8 cellular contexts compared by ENCODE assay signal in genomic region chr4:127963633-127964398, GRCh38. TPM values are rescaled to one million over a fixed set of nuclear protein-coding genes. Genes with fewer than 3 reads are reported as not detected.
A peak's percentile ranks its signal among the peaks of the same experiment; 100 is the strongest.
DNase-seq lines count a peak whose midpoint lies in the region; ATAC-seq and TF ChIP-seq lines count a peak whose summit lies in the region.
"Not testable (repeated sequence)": the region's sequence is repeated elsewhere in the genome, so short reads cannot be mapped to it uniquely, and the experiment has no call there.

No MANE protein-coding gene starts in this region.

- H2BK5ac ChIP-seq in H9 (ENCODE audit: insufficient read length, low read length) = not testable (repeated sequence)

- H3K23me2 ChIP-seq in H9 (ENCODE audit: insufficient read length, low read depth, low read length, poor library complexity, severe bottlenecking) = not testable (repeated sequence)

- no CpG with 5 or more reads among the region's 35 CpGs for WGBS in H9 (ENCODE audit: extremely low coverage, insufficient read length, low lambda C conversion rate)
- WGBS in smooth muscle cell (ENCODE audit: low lambda C conversion rate) = 41% methylated on average over 35 of the region's 35 CpGs

- H3K4me1 ChIP-seq in H9 (ENCODE audit: insufficient read depth, low read length); smooth muscle cell (ENCODE audit: low read depth): not testable (repeated sequence)
- H3K4me1 ChIP-seq in cardiac muscle cell (ENCODE audit: low read depth) = peaks cover 11% of the 10 kb centered on the region
- peaks cover 5 to 13% of the 10 kb centered on the region in 2 donors for H3K4me1 ChIP-seq in naive thymus-derived CD4-positive, alpha-beta T cell (ENCODE audit: control insufficient read depth in 2 of 2, insufficient read depth in 2 of 2, low read length in 2 of 2)

- H4K20me1 ChIP-seq in H9 (ENCODE audit: control insufficient read depth, insufficient read depth, insufficient read length); smooth muscle cell (ENCODE audit: low read depth): not testable (repeated sequence)

- not testable (repeated sequence) for H3F3A ChIP-seq in smooth muscle cell (ENCODE audit: low read depth)

- not testable (repeated sequence) for H2AFZ ChIP-seq in H9 (ENCODE audit: low read length); smooth muscle cell (ENCODE audit: low read depth)

- POLR2A ChIA-PET in RWPE1 (lab: Yijun Ruan, JAX; ENCODE audit: low non-redundant PET) = not testable (repeated sequence)
- POLR2A ChIA-PET in naive thymus-derived CD4-positive, alpha-beta T cell (lab: Charles Lee) = interaction anchor here (1.1 to 3.4 kb wide), 3 partner anchors 83 to 326 kb away, joined by 4 to 43 read pairs (median 27); partner anchors contain the start of genes LARP1B and PLK4

- not testable (repeated sequence) for H3K27me3 ChIP-seq in H9 (ENCODE audit: insufficient read depth, low read length); cardiac muscle cell; naive thymus-derived CD4-positive, alpha-beta T cell (ENCODE audit: control insufficient read depth in 2 of 2, insufficient read depth in 2 of 2, low read length in 2 of 2); smooth muscle cell (ENCODE audit: low read depth)

- H3K18ac ChIP-seq in H9 (ENCODE audit: insufficient read length, low read depth, low read length) = not testable (repeated sequence)

- not testable (repeated sequence) for H3K79me2 ChIP-seq in H9 (ENCODE audit: insufficient read depth, low read length)
- H3K79me2 ChIP-seq in smooth muscle cell (ENCODE audit: low read depth) = peaks cover 43% of the 10 kb centered on the region

- peak overlapping the region in 2 of 3 experiments; percentile 56 to 79; a peak in 2 of 7 replicates for H3K27ac Mint-ChIP-seq in H9
- H3K27ac Mint-ChIP-seq in naive thymus-derived CD4-positive, alpha-beta T cell = peak overlapping the region in 8 of 9 donors; percentile 7 to 83 (median 69)

- peaks cover 14 to 17% of the 10 kb centered on the region in 2 experiments for H3K4me1 Mint-ChIP-seq in H9
- peaks cover 40% of the 10 kb centered on the region for H3K4me1 Mint-ChIP-seq in activated T-cell treated with anti-CD3 and anti-CD28 coated beads, Interleukin-2, amount 50 U/mL, for 4 hours (ENCODE audit: low read depth)
- peaks cover 14 to 71% (median 56%) of the 10 kb centered on the region in 7 donors for H3K4me1 Mint-ChIP-seq in naive thymus-derived CD4-positive, alpha-beta T cell

- H4K8ac ChIP-seq in H9 (replicated peaks; ENCODE audit: insufficient read length, low read depth, low read length) = not testable (repeated sequence)

- H3K4me3 ChIP-seq in AG10803 (ENCODE audit: low read length) = peak overlapping the region; percentile 47
- peak overlapping the region; percentile 31 to 97 for H3K4me3 ChIP-seq in cardiac fibroblast (replicated peaks in 1 of 2; ENCODE audit: low read depth in 2 of 2, low read length in 2 of 2)
- peak overlapping the region; percentile 65 for H3K4me3 ChIP-seq in cardiac muscle cell
- H3K4me3 ChIP-seq in naive thymus-derived CD4-positive, alpha-beta T cell (ENCODE audit: low read length) = not testable (repeated sequence)
- peak overlapping the region; percentile 89 for H3K4me3 ChIP-seq in smooth muscle cell

- not testable (repeated sequence) for H2BK12ac ChIP-seq in H9 (ENCODE audit: insufficient read length, low read depth, low read length)

- not testable (repeated sequence) for H3T11ph ChIP-seq in H9 (ENCODE audit: low read length)

- not testable (repeated sequence) for H3K23ac ChIP-seq in H9 (ENCODE audit: insufficient read length, low read depth, low read length)

- CTCF ChIA-PET in RWPE1 (lab: Yijun Ruan, JAX) = interaction anchor here (0.6 to 0.7 kb wide), 2 partner anchors 13 to 464 kb away, joined by 3 to 4 read pairs; no protein-coding TSS in a partner anchor
- CTCF ChIA-PET in naive thymus-derived CD4-positive, alpha-beta T cell (lab: Charles Lee) = interaction anchor here (2.3 kb wide), 1 partner anchor 83 kb away, joined by 8 read pairs; the partner anchor contains the start of gene PLK4

- intact Hi-C loops in naive thymus-derived CD4-positive, alpha-beta T cell (cut with micrococcal nuclease) = loop anchor here (2.0 kb wide), 1 partner anchor 1129 kb away; the partner anchor contains the start of gene SCLT1 (in 2 of the 2)

- not testable (repeated sequence) for DNase-seq in AG10803 (ENCODE audit: low read depth); H9; RWPE1 (ENCODE audit: low spot score); activated T-cell treated with anti-CD3 and anti-CD28 coated beads, Interleukin-2, amount 50 U/mL, for 4 hours; cardiac fibroblast (ENCODE audit: low read depth in 2 of 2); cardiac muscle cell (ENCODE audit: low read depth in 1 of 2, low spot score in 1 of 2); smooth muscle cell (lab: John Stamatoyannopoulos, UW; ENCODE audit: unreplicated experiment)
- DNase-seq in naive thymus-derived CD4-positive, alpha-beta T cell = peak in 5 of 9 donors; percentile 3 to 27 (median 8)

- H3K9me3 Mint-ChIP-seq in H9; activated T-cell treated with anti-CD3 and anti-CD28 coated beads, Interleukin-2, amount 50 U/mL, for 4 hours; naive thymus-derived CD4-positive, alpha-beta T cell: not testable (repeated sequence)

- H2AK5ac ChIP-seq in H9 (ENCODE audit: insufficient read length, low read length) = not testable (repeated sequence)

- peaks cover 13 to 17% (median 14%) of the 10 kb centered on the region in 3 experiments for H3K36me3 Mint-ChIP-seq in H9 (ENCODE audit: insufficient read depth in 1 of 3, low read depth in 3 of 3)
- H3K36me3 Mint-ChIP-seq in activated T-cell treated with anti-CD3 and anti-CD28 coated beads, Interleukin-2, amount 50 U/mL, for 4 hours (ENCODE audit: insufficient read depth); naive thymus-derived CD4-positive, alpha-beta T cell: not testable (repeated sequence)

- H3K9ac ChIP-seq in H9 (ENCODE audit: extremely low read depth, insufficient read length, low read length) = not testable (repeated sequence)
- H3K9ac ChIP-seq in smooth muscle cell (ENCODE audit: low read depth) = peak overlapping the region; percentile 96

- not testable (repeated sequence) for H3K14ac ChIP-seq in H9 (ENCODE audit: insufficient read depth, low read length)

- H3K9me3 ChIP-seq in H9 (ENCODE audit: control insufficient read depth, low read depth, low read length); cardiac muscle cell (ENCODE audit: low read depth); naive thymus-derived CD4-positive, alpha-beta T cell (ENCODE audit: control insufficient read depth in 2 of 3, low read length in 3 of 3); smooth muscle cell (replicated peaks; ENCODE audit: low read depth): not testable (repeated sequence)

- H3K27me3 Mint-ChIP-seq in H9 (ENCODE audit: low read depth); activated T-cell treated with anti-CD3 and anti-CD28 coated beads, Interleukin-2, amount 50 U/mL, for 4 hours (ENCODE audit: low read depth); naive thymus-derived CD4-positive, alpha-beta T cell: not testable (repeated sequence)

- not testable (repeated sequence) for H3K79me1 ChIP-seq in H9 (ENCODE audit: insufficient read depth, low read depth, low read length, poor library complexity, severe bottlenecking)

- H2BK20ac ChIP-seq in H9 (ENCODE audit: low read depth, low read length, poor library complexity, severe bottlenecking) = not testable (repeated sequence)

- H3K56ac ChIP-seq in H9 (ENCODE audit: insufficient read length, low read depth, low read length) = not testable (repeated sequence)

- H2BK15ac ChIP-seq in H9 (ENCODE audit: low read depth, low read length) = not testable (repeated sequence)

- ATAC-seq in activated T-cell treated with anti-CD3 and anti-CD28 coated beads, Interleukin-2, amount 50 U/mL, for 4 hours; naive thymus-derived CD4-positive, alpha-beta T cell: not testable (repeated sequence)

- H3K4me2 ChIP-seq in H9 (ENCODE audit: insufficient read depth, insufficient read length, low read length) (peak overlapping the region; percentile 28), smooth muscle cell (peak overlapping the region; percentile 88)

- H3K27ac ChIP-seq in H9 (ENCODE audit: insufficient read length, low read depth, low read length); smooth muscle cell (ENCODE audit: low read depth): not testable (repeated sequence)
- H3K27ac ChIP-seq in RWPE1 (peak overlapping the region; percentile 96), cardiac muscle cell (peak overlapping the region; percentile 96)
- peak overlapping the region; percentile 33 for H3K27ac ChIP-seq in naive thymus-derived CD4-positive, alpha-beta T cell (ENCODE audit: low read depth, low read length)

- not testable (repeated sequence) for H2BK120ac ChIP-seq in H9 (ENCODE audit: low read depth, low read length, poor library complexity, severe bottlenecking)

- H3K36me3 ChIP-seq in cardiac muscle cell; smooth muscle cell (ENCODE audit: low read depth): not testable (repeated sequence)
- H3K36me3 ChIP-seq in naive thymus-derived CD4-positive, alpha-beta T cell (ENCODE audit: control insufficient read depth in 2 of 3, insufficient read depth in 3 of 3, low read length in 3 of 3) = peaks cover 0 to 12% (median 0%) of the 10 kb centered on the region in 3 experiments

- H4K91ac ChIP-seq in H9 (ENCODE audit: insufficient read length, low read depth, low read length) = not testable (repeated sequence)

- H3K4me3 Mint-ChIP-seq in H9 = peak overlapping the region; percentile 83 to 97
- peak overlapping the region; percentile 95 for H3K4me3 Mint-ChIP-seq in activated T-cell treated with anti-CD3 and anti-CD28 coated beads, Interleukin-2, amount 50 U/mL, for 4 hours
- peak overlapping the region; percentile 67 to 97 (median 78) for H3K4me3 Mint-ChIP-seq in naive thymus-derived CD4-positive, alpha-beta T cell

- not testable (repeated sequence) for TF ChIP-seq CTCF in AG10803 (conservative IDR thresholded peaks at IDR 0.05; ENCODE audit: low read length); H9 (conservative IDR thresholded peaks at IDR 0.05); RWPE1 (conservative IDR thresholded peaks at IDR 0.05; ENCODE audit: low read depth); cardiac fibroblast (IDR thresholded peaks at IDR 0.05; ENCODE audit: low read depth, low read length); cardiac muscle cell (IDR thresholded peaks at IDR 0.05; ENCODE audit: low read depth, low read length); smooth muscle cell (IDR thresholded peaks at IDR 0.05; ENCODE audit: borderline replicate concordance, insufficient read depth, poor library complexity, severe bottlenecking)

- H4K5ac ChIP-seq in H9 (ENCODE audit: insufficient read length, low read depth, low read length) = not testable (repeated sequence)

- not testable (repeated sequence) for H3K4ac ChIP-seq in H9 (ENCODE audit: low read depth, low read length)

RNA-seq across cellular contexts. Expression of gene MFSD8, which starts 1.2 kb away (rescaled TPM):
- total RNA-seq in H9 (2021) = 24.0 and 24.8 TPM in 2 replicates
- total RNA-seq in activated T-cell treated with anti-CD3 and anti-CD28 coated beads, Interleukin-2, amount 50 U/mL, for 4 hours = 10 to 100 TPM; 13.7 to 19.6 (median 15.9) TPM
- total RNA-seq in cardiac muscle cell = 10.5 and 18.4 TPM in 2 replicates
- 20.4 and 23.6 TPM in 2 replicates for polyA plus RNA-seq in cardiac muscle cell
- total RNA-seq in naive thymus-derived CD4-positive, alpha-beta T cell = 10 to 100 TPM; 20.3 to 54.5 (median 23.0) TPM
- 1 to 10 TPM; 6.8 to 7.9 TPM for polyA plus RNA-seq in naive thymus-derived CD4-positive, alpha-beta T cell
- 20.1 and 21.0 TPM in 2 replicates for total RNA-seq in smooth muscle cell
- 8.2 and 11.5 TPM in 2 replicates for polyA plus RNA-seq in smooth muscle cell

RNA-seq across cellular contexts. Expression of gene ABHD18, which starts 1.4 kb away (rescaled TPM):
- 16.3 and 16.5 TPM in 2 replicates for total RNA-seq in H9 (2021)
- 10 to 100 TPM in 1 of 3 donors, 1 to 10 TPM in 2; 8.9 to 12.1 (median 9.6) TPM for total RNA-seq in activated T-cell treated with anti-CD3 and anti-CD28 coated beads, Interleukin-2, amount 50 U/mL, for 4 hours
- total RNA-seq in cardiac muscle cell = 16.7 and 18.8 TPM in 2 replicates
- 21.5 and 35.1 TPM in 2 replicates for polyA plus RNA-seq in cardiac muscle cell
- 10 to 100 TPM; 22.4 to 26.6 (median 25.1) TPM for total RNA-seq in naive thymus-derived CD4-positive, alpha-beta T cell
- 10 to 100 TPM in 1 of 2 donors, 1 to 10 TPM in 1; 9.8 to 12.4 TPM for polyA plus RNA-seq in naive thymus-derived CD4-positive, alpha-beta T cell
- 10.0 and 11.3 TPM in 2 replicates for total RNA-seq in smooth muscle cell
- polyA plus RNA-seq in smooth muscle cell = 3.7 and 4.3 TPM in 2 replicates
